In the genomic region with DNA sequence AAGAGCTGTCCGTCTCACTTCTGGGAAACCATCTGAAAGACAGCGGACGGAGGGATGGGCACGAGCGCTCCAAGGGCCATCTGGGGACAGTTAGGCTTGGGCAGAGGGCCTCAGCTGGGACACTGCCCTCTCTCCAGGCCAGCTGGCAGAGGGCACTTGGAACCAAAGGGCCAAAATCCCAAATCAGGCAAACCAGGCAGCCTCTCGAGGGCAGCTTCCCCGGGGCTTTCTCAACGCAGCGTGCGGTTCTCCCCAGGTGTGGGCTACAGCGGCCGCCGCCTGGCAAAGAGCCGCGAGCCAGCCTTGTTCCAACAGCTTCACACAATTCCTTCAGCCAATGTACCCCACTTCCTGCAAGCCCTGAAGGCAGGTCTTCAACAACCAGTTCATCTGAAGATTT, we compare ENCODE assay signal across 11 cellular contexts. TPM values are rescaled to one million over a fixed set of nuclear protein-coding genes. Genes with fewer than 3 reads are reported as not detected.
DNase-seq lines count a peak whose midpoint lies in the region; ATAC-seq and TF ChIP-seq lines count a peak whose summit lies in the region.
"Had no signal": no experiment of that assay in that cellular context is flagged by ENCODE, and none has a peak within 500 bp of the region (broad histone marks: within the 10 kb centered on the region; RNA-seq: fewer than 3 reads in every experiment).

No MANE protein-coding gene starts in this region.

- H3K4me1 ChIP-seq in cardiac muscle cell (ENCODE audit: low read depth) (peaks cover 93% of the 10 kb centered on the region), ovary (ENCODE audit: insufficient read depth) (peaks cover 61% of the 10 kb centered on the region)

- H3K27me3 ChIP-seq in cardiac muscle cell, result no peaks in the 10 kb centered on the region
- no peaks in the 10 kb centered on the region for H3K27me3 ChIP-seq in ovary
- H3K27me3 ChIP-seq: testis had no signal

- no peak for TF ChIP-seq EP300 in ovary (IDR thresholded peaks at IDR 0.05)

- no peak for TF ChIP-seq CTCF in AG09309 (IDR thresholded peaks at IDR 0.05; ENCODE audit: control insufficient read depth, insufficient read depth, low read depth, low read length, missing control alignments)
- no peak for TF ChIP-seq CTCF in WI38 (IDR thresholded peaks at IDR 0.05; ENCODE audit: low read depth, low read length)
- no peak for TF ChIP-seq CTCF in cardiac muscle cell (IDR thresholded peaks at IDR 0.05; ENCODE audit: low read depth, low read length)
- no peak for TF ChIP-seq CTCF in ovary (IDR thresholded peaks at IDR 0.05)

- H3K36me3 ChIP-seq in cardiac muscle cell (peaks cover 2% of the 10 kb centered on the region), ovary (no peaks in the 10 kb centered on the region)

- H3K9me3 ChIP-seq in cardiac muscle cell (ENCODE audit: low read depth), result no peaks in the 10 kb centered on the region
- no peaks in the 10 kb centered on the region for H3K9me3 ChIP-seq in ovary
- H3K9me3 ChIP-seq: testis had no signal

- ATAC-seq in HG03521 (IDR thresholded peaks at IDR 0.05; ENCODE audit: unreplicated experiment) (no peak), HG02678 (IDR thresholded peaks at IDR 0.05; ENCODE audit: unreplicated experiment) (no peak), GM21576 (IDR thresholded peaks at IDR 0.05; ENCODE audit: unreplicated experiment) (no peak)

- DNase-seq in AG09309 (ENCODE audit: low read depth) (no peak), cardiac muscle cell (ENCODE audit: low read depth in 1 of 2, low spot score in 1 of 2) (no peak), ovary (peak in 1 of 5 donors; percentile 50), erythroblast (lab: John Stamatoyannopoulos, UW) (no peak)
- DNase-seq: NCI-H187 had no signal

- H3K27ac ChIP-seq in cardiac muscle cell (peak overlapping the region; percentile 91), ovary (peak overlapping the region; percentile 42 to 91)

- TF ChIP-seq POLR2A in ovary (IDR thresholded peaks at IDR 0.05) (no peak), erythroblast (IDR thresholded peaks at IDR 0.05; ENCODE audit: low read length) (no peak)

- 89 to 95% (median 92%) methylated on average over 15 of the region's 15 CpGs for WGBS in ovary, 3 donors

- peak overlapping the region; percentile 27; the same call in 1 of the 2 replicates for H3K4me3 ChIP-seq in AG09309 (ENCODE audit: control insufficient read depth, low read depth, low read length)
- peak overlapping the region; percentile 1 for H3K4me3 ChIP-seq in WI38 (ENCODE audit: low read depth, low read length)
- H3K4me3 ChIP-seq in cardiac muscle cell, result no peak overlapping the region
- no peak overlapping the region for H3K4me3 ChIP-seq in ovary
- H3K4me3 ChIP-seq: testis had no signal

- intact Hi-C loops in ovary (cut with DNase I), result loop anchor here (5.0 to 10.0 kb wide), 3 partner anchors 57 to 220 kb away; partner anchors contain the start of genes ALKBH7 (in 1 of the 4) and PSPN (in 1 of the 4)

RNA-seq across cellular contexts. Expression of gene MLLT1, which starts 5.0 kb away (rescaled TPM):
- total RNA-seq in cardiac muscle cell (46.9 and 54.1 TPM in 2 replicates), ovary (100 to 1,000 TPM in 3 of 7 donors, 10 to 100 TPM in 4; 16.3 to 116 (median 95.8) TPM)
- polyA plus RNA-seq in cardiac muscle cell (25.7 and 31.1 TPM in 2 replicates), ovary (10 to 100 TPM; 11.1 to 43.7 TPM)

RNA-seq across cellular contexts. Expression of gene ACER1, which starts 58.7 kb away (rescaled TPM):
- total RNA-seq in cardiac muscle cell (not detected in 2 replicates), ovary (under 1 TPM in 3 of 7 donors, not detected in 4; 0.15 to 0.37 (median 0.23) TPM)
- polyA plus RNA-seq in cardiac muscle cell (not detected in 2 replicates), ovary (under 1 TPM in 1 of 2 donors, not detected in 1; 0.35 TPM)
- total RNA-seq: dermis microvascular lymphatic vessel endothelial cell had no signal

Comparison
In these comparisons a context has a peak if more than half of its experiments do, and no peak if none do; other contexts are left out.
1. H3K4me3 ChIP-seq: peak in AG09309 (single experiment) and WI38 (single experiment); none in cardiac muscle cell (single experiment) and ovary (single experiment).